In the genomic region with DNA sequence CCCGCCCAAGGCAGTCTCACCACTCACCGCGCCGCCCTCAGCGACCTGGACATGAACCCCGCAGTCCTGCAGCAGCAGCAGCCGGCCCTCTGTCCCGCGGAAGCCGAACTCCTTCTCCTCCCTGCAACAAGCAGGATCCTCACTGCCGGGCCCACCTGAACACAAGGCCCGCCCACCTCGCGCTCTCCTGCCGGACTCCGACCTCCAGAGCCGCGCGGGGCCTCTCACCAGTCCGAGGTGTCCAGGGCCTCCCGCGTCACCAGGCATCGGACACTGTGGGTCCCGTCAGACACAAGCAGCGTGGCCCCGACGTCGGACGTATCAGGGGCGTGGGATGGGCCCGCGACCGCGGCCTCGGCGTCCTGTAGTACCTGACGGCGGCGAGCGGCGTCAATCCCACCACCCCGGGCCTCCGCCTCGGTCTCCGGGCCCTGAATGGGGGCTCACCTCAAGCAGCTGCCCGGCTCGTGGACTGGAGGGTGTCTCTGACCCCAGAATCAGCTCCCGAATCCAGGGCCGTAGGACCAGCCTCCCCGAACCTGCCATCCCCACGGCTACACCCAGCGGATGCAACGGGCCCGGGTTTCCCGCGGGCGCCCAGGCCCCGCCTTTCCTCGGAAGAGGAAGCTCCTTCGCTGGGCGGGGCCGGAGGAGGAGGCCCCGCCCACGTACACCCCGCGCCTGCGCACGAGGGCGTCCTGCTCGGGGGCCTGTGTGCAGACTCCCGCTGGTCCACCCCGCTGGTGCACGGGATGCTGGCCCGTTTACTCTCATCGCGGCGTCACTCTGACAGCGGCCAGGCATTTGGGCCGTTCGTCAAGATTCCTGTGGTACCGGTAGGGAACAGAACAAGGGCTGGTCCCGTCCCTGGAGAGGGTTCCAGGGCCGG, we compare ENCODE assay signal across 8 cellular contexts.
DNase-seq lines count a peak whose midpoint lies in the region; ATAC-seq and TF ChIP-seq lines count a peak whose summit lies in the region.

A gene (minus strand): TSS at position 586 of the 889 bp plus-strand sequence. CDS start 40 bp downstream, at position 546.

- no peak for TF ChIP-seq CTCF in KMS-11 (conservative IDR thresholded peaks at IDR 0.05; ENCODE audit: low read depth, low read length)
- TF ChIP-seq CTCF in fibroblast of pulmonary artery (IDR thresholded peaks at IDR 0.05; ENCODE audit: low read length, missing control alignments): no peak
- no peak for TF ChIP-seq CTCF in nephron progenitor cell (IDR thresholded peaks at IDR 0.05)

- H3K9me3 Mint-ChIP-seq in nephron progenitor cell: no peaks in the 10 kb centered on the region
- H3K9me3 Mint-ChIP-seq in stimulated activated naive CD8-positive, alpha-beta T cell treated with anti-CD3 and anti-CD28 coated beads, Interleukin-15, amount 100 ng/mL, for 72 hours: no peaks in the 10 kb centered on the region

- peak within 1 kb of the TSS; percentile 99 for H3K27ac Mint-ChIP-seq in nephron progenitor cell
- peak within 1 kb of the TSS; percentile 96 to 98 for H3K27ac Mint-ChIP-seq in stimulated activated naive CD8-positive, alpha-beta T cell treated with anti-CD3 and anti-CD28 coated beads, Interleukin-15, amount 100 ng/mL, for 72 hours

- H3K4me3 ChIP-seq in KMS-11 (IDR thresholded peaks at IDR 0.05; ENCODE audit: insufficient read depth, low read depth, low read length) (no peak within 1 kb of the TSS), fibroblast of pulmonary artery (replicated peaks; ENCODE audit: low read depth, low read length) (peak within 1 kb of the TSS; percentile 92)

- H4K20me1 ChIP-seq in KMS-11 (ENCODE audit: insufficient read depth): no peaks in the 10 kb centered on the region

- peak; percentile 95 for TF ChIP-seq POLR2A in Raji (IDR thresholded peaks at IDR 0.05; ENCODE audit: insufficient read depth, low read depth, low read length)

- peaks cover 32% of the 10 kb centered on the region for H3K27me3 Mint-ChIP-seq in nephron progenitor cell (ENCODE audit: low read depth, poor library complexity)
- H3K27me3 Mint-ChIP-seq in stimulated activated naive CD8-positive, alpha-beta T cell treated with anti-CD3 and anti-CD28 coated beads, Interleukin-15, amount 100 ng/mL, for 72 hours: no peaks in the 10 kb centered on the region

- peaks cover 7% of the 10 kb centered on the region for H3K4me1 ChIP-seq in KMS-11 (ENCODE audit: low read depth, poor library complexity, severe bottlenecking)

- no peaks in the 10 kb centered on the region for H3K79me2 ChIP-seq in KMS-11 (ENCODE audit: insufficient read depth, low read depth)

- peak within 1 kb of the TSS; percentile 72 for H3K27ac ChIP-seq in KMS-11

- peaks cover 30% of the 10 kb centered on the region for H3K4me1 Mint-ChIP-seq in nephron progenitor cell
- H3K4me1 Mint-ChIP-seq in stimulated activated naive CD8-positive, alpha-beta T cell treated with anti-CD3 and anti-CD28 coated beads, Interleukin-15, amount 100 ng/mL, for 72 hours: peaks cover 62% of the 10 kb centered on the region

- H3K27me3 ChIP-seq in KMS-11 (ENCODE audit: insufficient read depth, low read depth): no peaks in the 10 kb centered on the region

- H3K9ac ChIP-seq in KMS-11: peak within 1 kb of the TSS; percentile 39; the same call in 1 of the 2 replicates

- H3K4me2 ChIP-seq in KMS-11: peak within 1 kb of the TSS; percentile 93

- peaks cover 11% of the 10 kb centered on the region for H3K36me3 Mint-ChIP-seq in nephron progenitor cell (ENCODE audit: low read depth)

- H3K36me3 ChIP-seq in KMS-11 (ENCODE audit: insufficient read depth): no peaks in the 10 kb centered on the region

- H3K4me3 Mint-ChIP-seq in nephron progenitor cell: peak within 1 kb of the TSS; percentile 92
- peak within 1 kb of the TSS; percentile 95 for H3K4me3 Mint-ChIP-seq in stimulated activated naive CD8-positive, alpha-beta T cell treated with anti-CD3 and anti-CD28 coated beads, Interleukin-15, amount 100 ng/mL, for 72 hours

- peak; percentile 53 for ATAC-seq in GM21737 (IDR thresholded peaks at IDR 0.05; ENCODE audit: unreplicated experiment)
- ATAC-seq in stimulated activated naive CD8-positive, alpha-beta T cell treated with anti-CD3 and anti-CD28 coated beads, Interleukin-15, amount 100 ng/mL, for 72 hours: peak; percentile 65

- peak within 1 kb of the TSS; percentile 86 for H2AFZ ChIP-seq in KMS-11 (ENCODE audit: low read depth)

- DNase-seq in EH (ENCODE audit: low read depth): peak; percentile 90
- DNase-seq in activated effector memory CD4-positive, alpha-beta T cell treated with anti-CD3 and anti-CD28 coated beads, Interleukin-2, amount 50 U/mL, for 16 hours: peak; percentile 98
- DNase-seq in fibroblast of pulmonary artery (ENCODE audit: low read depth): peak; percentile 88
- peak; percentile 92 for DNase-seq in nephron progenitor cell
- peak; percentile 95 to 97 for DNase-seq in stimulated activated naive CD8-positive, alpha-beta T cell treated with anti-CD3 and anti-CD28 coated beads, Interleukin-15, amount 100 ng/mL, for 72 hours
